In genomic region chr2:181891966-181892794, GRCh38 we compare ENCODE assay signal across 1 cellular context.
TF ChIP-seq lines count a peak whose summit lies in the region.

No MANE protein-coding gene starts in this region.

TF ChIP-seq in HepG2, 621 proteins besides CTCF, POLR2A, EP300 and RAD21 (continued from another document and continues in another):
- TF ChIP-seq, protein P1, sequence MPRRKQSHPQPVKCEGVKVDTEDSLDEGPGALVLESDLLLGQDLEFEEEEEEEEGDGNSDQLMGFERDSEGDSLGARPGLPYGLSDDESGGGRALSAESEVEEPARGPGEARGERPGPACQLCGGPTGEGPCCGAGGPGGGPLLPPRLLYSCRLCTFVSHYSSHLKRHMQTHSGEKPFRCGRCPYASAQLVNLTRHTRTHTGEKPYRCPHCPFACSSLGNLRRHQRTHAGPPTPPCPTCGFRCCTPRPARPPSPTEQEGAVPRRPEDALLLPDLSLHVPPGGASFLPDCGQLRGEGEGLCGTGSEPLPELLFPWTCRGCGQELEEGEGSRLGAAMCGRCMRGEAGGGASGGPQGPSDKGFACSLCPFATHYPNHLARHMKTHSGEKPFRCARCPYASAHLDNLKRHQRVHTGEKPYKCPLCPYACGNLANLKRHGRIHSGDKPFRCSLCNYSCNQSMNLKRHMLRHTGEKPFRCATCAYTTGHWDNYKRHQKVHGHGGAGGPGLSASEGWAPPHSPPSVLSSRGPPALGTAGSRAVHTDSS (CRISPR knock-in tag; conservative IDR thresholded peaks at IDR 0.05) = no peak
- TF ChIP-seq AGO1 (IDR thresholded peaks at IDR 0.05; ENCODE audit: low read depth, low read length, poor library complexity, severe bottlenecking) (peak; percentile 51), ZNF552 (CRISPR knock-in tag; IDR thresholded peaks at IDR 0.05; ENCODE audit: borderline replicate concordance) (peak; percentile 99), ZC3H13 (CRISPR knock-in tag; IDR thresholded peaks at IDR 0.05) (peak; percentile 94; the same call in 1 of the 2 replicates), ESRRA (CRISPR knock-in tag; IDR thresholded peaks at IDR 0.05; ENCODE audit: low read depth) (peak; percentile 59; the same call in 1 of the 2 replicates), ZNF331 (CRISPR knock-in tag; IDR thresholded peaks at IDR 0.05) (peak; percentile 64), ZNF790 (CRISPR knock-in tag; IDR thresholded peaks at IDR 0.05; ENCODE audit: borderline replicate concordance) (peak; percentile 56; the same call in 1 of the 2 replicates), ZNF432 (CRISPR knock-in tag; IDR thresholded peaks at IDR 0.05; ENCODE audit: borderline replicate concordance) (no peak), TERF1 (CRISPR knock-in tag; IDR thresholded peaks at IDR 0.05) (peak; percentile 94; the same call in 1 of the 2 replicates), ZNF619 (CRISPR knock-in tag; IDR thresholded peaks at IDR 0.05) (no peak; the same call in 1 of the 2 replicates), ZNF44 (CRISPR knock-in tag; IDR thresholded peaks at IDR 0.05) (peak; percentile 94), DDIT3 (CRISPR knock-in tag; IDR thresholded peaks at IDR 0.05) (no peak), KMT2A (CRISPR knock-in tag; IDR thresholded peaks at IDR 0.05) (peak; percentile 98), CHCHD3 (CRISPR knock-in tag; IDR thresholded peaks at IDR 0.05) (peak; percentile 98), ZFP90 (CRISPR knock-in tag; IDR thresholded peaks at IDR 0.05; ENCODE audit: borderline replicate concordance) (peak; percentile 96), ZSCAN30 (CRISPR knock-in tag; IDR thresholded peaks at IDR 0.05) (0 out of 2 replicates have a peak, but pooled peaks have one; percentile 83), ZNF138 (CRISPR knock-in tag; IDR thresholded peaks at IDR 0.05; ENCODE audit: low read depth) (peak; percentile 96), NCOA5 (CRISPR knock-in tag; IDR thresholded peaks at IDR 0.05) (no peak), ZNF333 (CRISPR knock-in tag; IDR thresholded peaks at IDR 0.05; ENCODE audit: borderline replicate concordance) (peak; percentile 42; the same call in 1 of the 2 replicates), ZMYM2 (CRISPR knock-in tag; IDR thresholded peaks at IDR 0.05) (peak; percentile 83), TBL1XR1 (IDR thresholded peaks at IDR 0.05; ENCODE audit: borderline replicate concordance, low read length, partially characterized antibody) (peak; percentile 9), BORCS8-MEF2B (CRISPR knock-in tag; IDR thresholded peaks at IDR 0.05) (peak; percentile 97), IRF2 (CRISPR knock-in tag; IDR thresholded peaks at IDR 0.05) (peak; percentile 35; the same call in 1 of the 2 replicates), MAFF (IDR thresholded peaks at IDR 0.05; ENCODE audit: low read depth, low read length) (no peak), ZNF749 (CRISPR knock-in tag; IDR thresholded peaks at IDR 0.05; ENCODE audit: borderline replicate concordance) (no peak), ZNF850 (CRISPR knock-in tag; conservative IDR thresholded peaks at IDR 0.05) (no peak), ZNF776 (CRISPR knock-in tag; IDR thresholded peaks at IDR 0.05) (peak; percentile 94; the same call in 1 of the 2 replicates), ZNF230 (CRISPR knock-in tag; IDR thresholded peaks at IDR 0.05) (peak; percentile 98), SIX4 (CRISPR knock-in tag; IDR thresholded peaks at IDR 0.05) (0 out of 2 replicates have a peak, but pooled peaks have one; percentile 9), TOPORS (CRISPR knock-in tag; IDR thresholded peaks at IDR 0.05) (no peak; the same call in 1 of the 2 replicates), FOXM1 (CRISPR knock-in tag; IDR thresholded peaks at IDR 0.05) (peak; percentile 52; the same call in 1 of the 2 replicates), ZFP91 (CRISPR knock-in tag; IDR thresholded peaks at IDR 0.05; ENCODE audit: borderline replicate concordance) (peak; percentile 94; the same call in 1 of the 2 replicates), MAFK (conservative IDR thresholded peaks at IDR 0.05 in 1 of 2, IDR thresholded peaks at IDR 0.05 in 1 of 2; ENCODE audit: low read length in 2 of 2) (no peak), ZNF7 (CRISPR knock-in tag; IDR thresholded peaks at IDR 0.05) (no peak), HOXA3 (CRISPR knock-in tag; IDR thresholded peaks at IDR 0.05) (peak; percentile 87), CEBPG (CRISPR knock-in tag; IDR thresholded peaks at IDR 0.05) (no peak), FOXK1 (CRISPR knock-in tag; IDR thresholded peaks at IDR 0.05; ENCODE audit: borderline replicate concordance, low read depth) (peak; percentile 34; the same call in 1 of the 2 replicates), SNRNP70 (IDR thresholded peaks at IDR 0.05; ENCODE audit: low read depth, low read length) (no peak), ZSCAN22 (CRISPR knock-in tag; IDR thresholded peaks at IDR 0.05) (peak; percentile 86), TCF7 (IDR thresholded peaks at IDR 0.05; ENCODE audit: low read depth) (no peak; the same call in 1 of the 2 replicates), ZFP62 (CRISPR knock-in tag; IDR thresholded peaks at IDR 0.05) (no peak), SNAI1 (CRISPR knock-in tag; IDR thresholded peaks at IDR 0.05; ENCODE audit: borderline replicate concordance) (peak; percentile 88), FOXP4 (CRISPR knock-in tag; IDR thresholded peaks at IDR 0.05) (peak; percentile 49), MIXL1 (CRISPR knock-in tag; IDR thresholded peaks at IDR 0.05) (peak; percentile 44; the same call in 1 of the 2 replicates), RORA (CRISPR knock-in tag; IDR thresholded peaks at IDR 0.05) (no peak), ZSCAN31 (CRISPR knock-in tag; IDR thresholded peaks at IDR 0.05; ENCODE audit: low read depth) (peak; percentile 94), NFIB (CRISPR knock-in tag; IDR thresholded peaks at IDR 0.05; ENCODE audit: borderline replicate concordance) (0 out of 2 replicates have a peak, but pooled peaks have one; percentile 89), EHMT2 (IDR thresholded peaks at IDR 0.05; ENCODE audit: borderline replicate concordance, low read depth, low read length) (no peak), RXRB (CRISPR knock-in tag; IDR thresholded peaks at IDR 0.05; ENCODE audit: borderline replicate concordance) (peak; percentile 17; the same call in 1 of the 2 replicates), TARDBP (CRISPR knock-in tag; IDR thresholded peaks at IDR 0.05) (0 out of 2 replicates have a peak, but pooled peaks have one; percentile 24), HCFC1 (IDR thresholded peaks at IDR 0.05; ENCODE audit: low read depth, low read length) (no peak), PCBP2 (optimal IDR thresholded peaks at IDR 0.05; ENCODE audit: low read depth, low read length, poor library complexity, severe bottlenecking) (no peak)
- TF ChIP-seq, protein P2, sequence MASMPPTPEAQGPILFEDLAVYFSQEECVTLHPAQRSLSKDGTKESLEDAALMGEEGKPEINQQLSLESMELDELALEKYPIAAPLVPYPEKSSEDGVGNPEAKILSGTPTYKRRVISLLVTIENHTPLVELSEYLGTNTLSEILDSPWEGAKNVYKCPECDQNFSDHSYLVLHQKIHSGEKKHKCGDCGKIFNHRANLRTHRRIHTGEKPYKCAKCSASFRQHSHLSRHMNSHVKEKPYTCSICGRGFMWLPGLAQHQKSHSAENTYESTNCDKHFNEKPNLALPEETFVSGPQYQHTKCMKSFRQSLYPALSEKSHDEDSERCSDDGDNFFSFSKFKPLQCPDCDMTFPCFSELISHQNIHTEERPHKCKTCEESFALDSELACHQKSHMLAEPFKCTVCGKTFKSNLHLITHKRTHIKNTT (CRISPR knock-in tag; IDR thresholded peaks at IDR 0.05) = no peak
- TF ChIP-seq, protein P3, sequence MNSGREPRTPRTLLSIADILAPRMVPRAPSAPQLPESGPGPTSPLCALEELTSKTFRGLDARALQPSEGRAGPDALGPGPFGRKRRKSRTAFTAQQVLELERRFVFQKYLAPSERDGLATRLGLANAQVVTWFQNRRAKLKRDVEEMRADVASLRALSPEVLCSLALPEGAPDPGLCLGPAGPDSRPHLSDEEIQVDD (CRISPR knock-in tag; IDR thresholded peaks at IDR 0.05; ENCODE audit: borderline replicate concordance) = peak; percentile 96; the same call in 1 of the 2 replicates
- TF ChIP-seq, protein P4, sequence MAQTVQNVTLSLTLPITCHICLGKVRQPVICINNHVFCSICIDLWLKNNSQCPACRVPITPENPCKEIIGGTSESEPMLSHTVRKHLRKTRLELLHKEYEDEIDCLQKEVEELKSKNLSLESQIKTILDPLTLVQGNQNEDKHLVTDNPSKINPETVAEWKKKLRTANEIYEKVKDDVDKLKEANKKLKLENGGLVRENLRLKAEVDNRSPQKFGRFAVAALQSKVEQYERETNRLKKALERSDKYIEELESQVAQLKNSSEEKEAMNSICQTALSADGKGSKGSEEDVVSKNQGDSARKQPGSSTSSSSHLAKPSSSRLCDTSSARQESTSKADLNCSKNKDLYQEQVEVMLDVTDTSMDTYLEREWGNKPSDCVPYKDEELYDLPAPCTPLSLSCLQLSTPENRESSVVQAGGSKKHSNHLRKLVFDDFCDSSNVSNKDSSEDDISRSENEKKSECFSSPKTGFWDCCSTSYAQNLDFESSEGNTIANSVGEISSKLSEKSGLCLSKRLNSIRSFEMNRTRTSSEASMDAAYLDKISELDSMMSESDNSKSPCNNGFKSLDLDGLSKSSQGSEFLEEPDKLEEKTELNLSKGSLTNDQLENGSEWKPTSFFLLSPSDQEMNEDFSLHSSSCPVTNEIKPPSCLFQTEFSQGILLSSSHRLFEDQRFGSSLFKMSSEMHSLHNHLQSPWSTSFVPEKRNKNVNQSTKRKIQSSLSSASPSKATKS (CRISPR knock-in tag; IDR thresholded peaks at IDR 0.05) = peak; percentile 92; the same call in 1 of the 2 replicates
